ENCODE assay signal across 28 cellular contexts in genomic region chr20:59673998-59674445, GRCh38.
"Had no signal": no experiment of that assay in that cellular context is flagged by ENCODE, and none has a peak within 500 bp of the region (broad histone marks: within the 10 kb centered on the region; RNA-seq: fewer than 3 reads in every experiment).

No MANE protein-coding gene starts in this region.

- DNase-seq: activated B cell treated with CpG ODN at 0.5 μM for 24 hours; activated CD4-positive, alpha-beta memory T cell treated with anti-CD3 and anti-CD28 coated beads for 36 hours; activated CD4-positive, alpha-beta T cell treated with anti-CD3 and anti-CD28 coated beads for 1 hour; activated CD4-positive, alpha-beta T cell treated with anti-CD3 and anti-CD28 coated beads, Interleukin-2, amount 10 ng/mL, durations not matched to agents 24 days and 14 days; activated effector memory CD4-positive, alpha-beta T cell treated with anti-CD3 and anti-CD28 coated beads, Interleukin-2, amount 50 U/mL, for 16 hours; activated naive CD4-positive, alpha-beta T cell treated with Interleukin-2 at 50 U/mL for 16 hours; activated T-cell treated with anti-CD3 and anti-CD28 coated beads, Interleukin-2, amount 50 U/mL, for 4 hours; amygdala; caudate nucleus; MG63; MV-4-11; NCI-H1092 treated with DMSO at 0.1 percent for 48 hours; NCI-H1417 treated with DMSO at 0.1 percent for 48 hours; NCI-H1694; NCI-H2029; NCI-H2107; NCI-H2171 treated with DMSO at 0.1 percent for 48 hours; NCI-H345; NCI-H510A treated with DMSO at 0.1 percent for 48 hours; NCI-H69; NK-92 treated with Interleukin-12 subunit alpha and Interleukin-12 subunit beta, amount 100 ng/mL, for 24 hours; Peyer's patch; SHP77; T-helper 17 cell; T-helper 9 cell had no signal

- H3K27ac ChIP-seq: Peyer's patch, RWPE1, SJSA1 had no signal

- H3K9me3 ChIP-seq: MG63, Peyer's patch, SJSA1 had no signal

- H3K4me3 ChIP-seq: MG63, Peyer's patch, SJSA1 had no signal

- H3K27me3 ChIP-seq: MG63, Peyer's patch had no signal

- H3K4me1 ChIP-seq: Peyer's patch, SJSA1 had no signal

- ATAC-seq: activated naive CD4-positive, alpha-beta T cell treated with anti-CD3 and anti-CD28 coated beads, Interleukin-2, amount 50 U/mL, for 72 hours; activated T-cell treated with anti-CD3 and anti-CD28 coated beads, Interleukin-2, amount 50 U/mL, for 4 hours; T-helper 17 cell had no signal

- H3K36me3 ChIP-seq: MG63, Peyer's patch, SJSA1 had no signal
